Comparison of ENCODE assay signal across 1 cellular context in genomic region chr7:75795831-75796285, GRCh38.
TF ChIP-seq lines count a peak whose summit lies in the region.

No MANE protein-coding gene starts in this region.

TF ChIP-seq in K562, 482 proteins besides CTCF, POLR2A, EP300 and RAD21 (continued from another document and continues in another):
- TF ChIP-seq THAP12 (CRISPR knock-in tag; IDR thresholded peaks at IDR 0.05): no peak
- TF ChIP-seq EGR1 (conservative IDR thresholded peaks at IDR 0.05): no peak
- TF ChIP-seq FOXA1 (IDR thresholded peaks at IDR 0.05; ENCODE audit: borderline replicate concordance): no peak
- no peak for TF ChIP-seq GTF2B (IDR thresholded peaks at IDR 0.05; ENCODE audit: extremely low read depth, insufficient read length)
- TF ChIP-seq ZNF24 (IDR thresholded peaks at IDR 0.05): no peak
- no peak for TF ChIP-seq SMAD2 (IDR thresholded peaks at IDR 0.05; ENCODE audit: low read depth, low read length)
- no peak for TF ChIP-seq SNRNP70 (optimal IDR thresholded peaks at IDR 0.05; ENCODE audit: low read depth, low read length)
- TF ChIP-seq HNRNPLL (IDR thresholded peaks at IDR 0.05; ENCODE audit: low read depth, low read length, poor library complexity, severe bottlenecking): no peak
- no peak; the same call in 1 of the 2 replicates for TF ChIP-seq TCF3 (CRISPR knock-in tag; IDR thresholded peaks at IDR 0.05)
- TF ChIP-seq HDAC3 (IDR thresholded peaks at IDR 0.05; ENCODE audit: borderline replicate concordance, partially characterized antibody): no peak
- TF ChIP-seq SMARCA4 (IDR thresholded peaks at IDR 0.05): peak; percentile 12; the same call in 1 of the 2 replicates
- no peak for TF ChIP-seq ZNF668 (CRISPR knock-in tag; IDR thresholded peaks at IDR 0.05)
- no peak for TF ChIP-seq PRPF4 (IDR thresholded peaks at IDR 0.05; ENCODE audit: insufficient read depth, low read depth, low read length, poor library complexity, severe bottlenecking)
- 0 out of 6 replicates have a peak, but pooled peaks of 1 of the 3 experiments have one; percentile 36 for TF ChIP-seq ZBTB11 (CRISPR knock-in tag; IDR thresholded peaks at IDR 0.05)
- no peak for TF ChIP-seq ZBTB26 (CRISPR knock-in tag; IDR thresholded peaks at IDR 0.05)
- TF ChIP-seq PHF21A (IDR thresholded peaks at IDR 0.05; ENCODE audit: borderline replicate concordance, low read depth): no peak
- peak; percentile 85 for TF ChIP-seq CTBP1 (IDR thresholded peaks at IDR 0.05; ENCODE audit: borderline replicate concordance)
- no peak for TF ChIP-seq HIVEP1 (CRISPR knock-in tag; IDR thresholded peaks at IDR 0.05)
- no peak for TF ChIP-seq ZNF274 (IDR thresholded peaks at IDR 0.05; ENCODE audit: borderline replicate concordance, low read depth, low read length)
- no peak for TF ChIP-seq CAMTA2 (CRISPR knock-in tag; conservative IDR thresholded peaks at IDR 0.05)
- no peak for TF ChIP-seq MAX (CRISPR knock-in tag; IDR thresholded peaks at IDR 0.05)
- TF ChIP-seq ZFX (CRISPR knock-in tag; IDR thresholded peaks at IDR 0.05): peak; percentile 21; the same call in 1 of the 2 replicates
- TF ChIP-seq U2AF1 (optimal IDR thresholded peaks at IDR 0.05; ENCODE audit: low read depth, low read length): no peak
- no peak for TF ChIP-seq IFI16 (CRISPR knock-in tag; IDR thresholded peaks at IDR 0.05)
- no peak for TF ChIP-seq CHD4 (IDR thresholded peaks at IDR 0.05; ENCODE audit: insufficient read depth, insufficient replicate concordance, low read depth, low read length, poor library complexity, severe bottlenecking)
- TF ChIP-seq ZBTB12 (CRISPR knock-in tag; IDR thresholded peaks at IDR 0.05): no peak
- no peak for TF ChIP-seq NR3C1 (CRISPR knock-in tag; IDR thresholded peaks at IDR 0.05)
- no peak; the same call in 1 of the 2 replicates for TF ChIP-seq ZBTB2 (IDR thresholded peaks at IDR 0.05)
- no peak for TF ChIP-seq RFX7 (CRISPR knock-in tag; IDR thresholded peaks at IDR 0.05)
- TF ChIP-seq RBM25 (IDR thresholded peaks at IDR 0.05; ENCODE audit: low read depth, low read length, severe bottlenecking): no peak
- no peak for TF ChIP-seq TRIM28 (IDR thresholded peaks at IDR 0.05)
- TF ChIP-seq DDX20 (tag; IDR thresholded peaks at IDR 0.05; ENCODE audit: low read depth): no peak
- no peak for TF ChIP-seq SRSF9 (IDR thresholded peaks at IDR 0.05; ENCODE audit: borderline replicate concordance, low read depth, low read length)
- no peak for TF ChIP-seq HOXB6 (CRISPR knock-in tag; IDR thresholded peaks at IDR 0.05; ENCODE audit: borderline replicate concordance)
- no peak for TF ChIP-seq NCOA2 (IDR thresholded peaks at IDR 0.05; ENCODE audit: partially characterized antibody in 2 of 2)
- TF ChIP-seq LEF1 (IDR thresholded peaks at IDR 0.05): peak; percentile 33; the same call in 1 of the 2 replicates
- no peak for TF ChIP-seq EP400 (IDR thresholded peaks at IDR 0.05)
- TF ChIP-seq SPI1 (IDR thresholded peaks at IDR 0.05; ENCODE audit: borderline replicate concordance, low read depth, low read length): peak; percentile 95
- peak; percentile 72; the same call in 1 of the 2 replicates for TF ChIP-seq MAFF (IDR thresholded peaks at IDR 0.05; ENCODE audit: low read length)
- TF ChIP-seq CEBPZ (IDR thresholded peaks at IDR 0.05; ENCODE audit: borderline replicate concordance, low read depth, low read length): no peak
- peak; percentile 70 for TF ChIP-seq MAFG (tag; conservative IDR thresholded peaks at IDR 0.05)
- no peak for TF ChIP-seq ZNF354B (CRISPR knock-in tag; IDR thresholded peaks at IDR 0.05)
- TF ChIP-seq ZC3H4 (CRISPR knock-in tag; IDR thresholded peaks at IDR 0.05; ENCODE audit: borderline replicate concordance): no peak
- no peak for TF ChIP-seq GATAD2B (IDR thresholded peaks at IDR 0.05; ENCODE audit: borderline replicate concordance)
- TF ChIP-seq ARID3B (CRISPR knock-in tag; IDR thresholded peaks at IDR 0.05; ENCODE audit: borderline replicate concordance): no peak
- TF ChIP-seq SIN3A (IDR thresholded peaks at IDR 0.05; ENCODE audit: borderline replicate concordance in 2 of 2, control insufficient read depth in 1 of 2, low read depth in 2 of 2, low read length in 2 of 2): no peak
- no peak for TF ChIP-seq FOXP4 (CRISPR knock-in tag; IDR thresholded peaks at IDR 0.05; ENCODE audit: borderline replicate concordance)
- TF ChIP-seq CSDE1 (IDR thresholded peaks at IDR 0.05): no peak
